18 cellular contexts compared by ENCODE assay signal in genomic region chr2:215401896-215402379, GRCh38. TPM values are rescaled to one million over a fixed set of nuclear protein-coding genes. Genes with fewer than 3 reads are reported as not detected.
A peak's percentile ranks its signal among the peaks of the same experiment; 100 is the strongest.
DNase-seq lines count a peak whose midpoint lies in the region; ATAC-seq, FAIRE-seq and TF ChIP-seq lines count a peak whose summit lies in the region.
"Had no signal": no experiment of that assay in that cellular context is flagged by ENCODE, and none has a peak within 500 bp of the region (broad histone marks: within the 10 kb centered on the region; RNA-seq: fewer than 3 reads in every experiment).

No MANE protein-coding gene starts in this region.

- H3K27ac Mint-ChIP-seq in stimulated activated memory B cell treated with anti-CD40 and anti-IgM and Interleukin-4, amounts not matched to agents 10 μg/mL and 1 μg/mL and 100 μg/mL, for 72 hours = no peak overlapping the region
- H3K27ac Mint-ChIP-seq: activated T-cell treated with anti-CD3 and anti-CD28 coated beads, Interleukin-2, amount 50 U/mL, for 24 hours; CD8-positive, alpha-beta memory T cell; neural progenitor cell had no signal

- no peak for TF ChIP-seq EP300 in GM12878 (IDR thresholded peaks at IDR 0.05; ENCODE audit: borderline replicate concordance in 1 of 2, control insufficient read depth in 1 of 2, low read depth in 2 of 2, low read length in 2 of 2)

- POLR2A ChIA-PET in GM12878 (lab: Charles Lee) = interaction anchor here (0.6 kb wide), 1 partner anchor 39 kb away, joined by 9 read pairs; no protein-coding TSS in a partner anchor

- no peaks in the 10 kb centered on the region for H4K20me1 ChIP-seq in GM12878 (ENCODE audit: control insufficient read depth, insufficient read depth)

- no peaks in the 10 kb centered on the region for H3K9me3 ChIP-seq in GM12878 (replicated peaks; ENCODE audit: control insufficient read depth, insufficient read depth, low read length)

- no peaks in the 10 kb centered on the region for H3K79me2 ChIP-seq in GM12878 (ENCODE audit: control insufficient read depth, insufficient read depth, low read length)

- 8% methylated on average over 3 of the region's 3 CpGs for WGBS in GM12878 (ENCODE audit: insufficient coverage, insufficient replicate concordance, low lambda C conversion rate, missing lambda C conversion rate)

- no peaks in the 10 kb centered on the region for H3K36me3 Mint-ChIP-seq in stimulated activated memory B cell treated with anti-CD40 and anti-IgM and Interleukin-4, amounts not matched to agents 10 μg/mL and 1 μg/mL and 100 μg/mL, for 72 hours
- H3K36me3 Mint-ChIP-seq: CD8-positive, alpha-beta memory T cell had no signal

- H3K4me3 ChIP-seq in GM12878 = no peak overlapping the region
- H3K4me3 ChIP-seq: neural progenitor cell had no signal

- intact Hi-C loops in GM12878 (cut with micrococcal nuclease; ENCODE audit: unreplicated experiment) = no loop called here

- TF ChIP-seq CTCF in GM12878 (IDR thresholded peaks at IDR 0.05 in 2 of 3, conservative IDR thresholded peaks at IDR 0.05 in 1 of 3; ENCODE audit: control insufficient read depth in 2 of 3, extremely low read depth in 1 of 3, insufficient read depth in 1 of 3, low read depth in 3 of 3, low read length in 3 of 3) = no peak

- TF ChIP-seq RAD21 in GM12878 (IDR thresholded peaks at IDR 0.05; ENCODE audit: insufficient read depth, low read depth, low read length) = no peak

- BruUV-seq in GM12878 (replicated peaks; lab: Mats Ljungman, UMichigan) = no TSS peak

- DNase-seq in AG08396 (ENCODE audit: low spot score) = peak; percentile 28
- peak; percentile 94 for DNase-seq in HT1080 (ENCODE audit: low read depth)
- DNase-seq in GM12878 (ENCODE audit: low read depth, low spot score) = no peak
- peak; percentile 92 for DNase-seq in myocyte (ENCODE audit: low read depth)
- no peak for DNase-seq in NCI-H748 (lab: John Stamatoyannopoulos, UW; ENCODE audit: unreplicated experiment)
- DNase-seq: activated T-cell treated with anti-CD3 and anti-CD28 coated beads, Interleukin-2, amount 50 U/mL, for 24 hours; caudate nucleus; CD8-positive, alpha-beta memory T cell; left colon; NCI-H1694 treated with DMSO at 0.1 percent for 48 hours; stimulated activated CD4-positive, alpha-beta T cell treated with anti-CD3 and anti-CD28 coated beads, Interleukin-1b, Interleukin-23, amount 100 ng/mL, for 48 hours; stimulated activated naive CD4-positive, alpha-beta T cell; WERI-Rb-1 had no signal

- no peak overlapping the region for H3K9ac ChIP-seq in GM12878 (ENCODE audit: control insufficient read depth, insufficient read depth, low read length)
- H3K9ac ChIP-seq: neural progenitor cell had no signal

- no peak overlapping the region for H3K27ac ChIP-seq in GM12878 (ENCODE audit: control insufficient read depth, insufficient read depth)
- H3K27ac ChIP-seq: neural progenitor cell, WERI-Rb-1 had no signal

- ATAC-seq in GM12878 (peak; percentile 82), GM19463 (IDR thresholded peaks at IDR 0.05; ENCODE audit: unreplicated experiment) (no peak), HG02970 (IDR thresholded peaks at IDR 0.05; ENCODE audit: low FRiP score, unreplicated experiment) (no peak)
- no peak for ATAC-seq in stimulated activated memory B cell treated with anti-CD40 and anti-IgM and Interleukin-4, amounts not matched to agents 10 μg/mL and 1 μg/mL and 100 μg/mL, for 72 hours
- ATAC-seq: esophagus mucosa, left colon had no signal

- RAD21 ChIA-PET in GM12878 (lab: Charles Lee; ENCODE audit: unreplicated experiment) = interaction anchor here (0.6 to 1.1 kb wide), 2 partner anchors 35 to 617 kb away, joined by 3 to 4 read pairs; no protein-coding TSS in a partner anchor

- H3K27me3 Mint-ChIP-seq in stimulated activated memory B cell treated with anti-CD40 and anti-IgM and Interleukin-4, amounts not matched to agents 10 μg/mL and 1 μg/mL and 100 μg/mL, for 72 hours = peaks cover 16% of the 10 kb centered on the region

- TF ChIP-seq POLR2A in GM12878 (IDR thresholded peaks at IDR 0.05; ENCODE audit: low read depth, low read length) = no peak

- no peaks in the 10 kb centered on the region for H3K27me3 ChIP-seq in GM12878 (replicated peaks in 1 of 2; ENCODE audit: control insufficient read depth in 2 of 2, insufficient read depth in 2 of 2, low read length in 1 of 2)
- H3K27me3 ChIP-seq: neural progenitor cell had no signal

- H3K9me3 Mint-ChIP-seq in stimulated activated memory B cell treated with anti-CD40 and anti-IgM and Interleukin-4, amounts not matched to agents 10 μg/mL and 1 μg/mL and 100 μg/mL, for 72 hours = no peaks in the 10 kb centered on the region
- H3K9me3 Mint-ChIP-seq: activated T-cell treated with anti-CD3 and anti-CD28 coated beads, Interleukin-2, amount 50 U/mL, for 24 hours; neural progenitor cell had no signal

- CTCF ChIA-PET in GM12878 (lab: Yijun Ruan, JAX) = interaction anchor here (1.0 to 1.6 kb wide), 5 partner anchors 8 to 529 kb away, joined by 3 to 5 read pairs (median 4); no protein-coding TSS in a partner anchor

- no peaks in the 10 kb centered on the region for H3K4me1 ChIP-seq in GM12878 (ENCODE audit: control insufficient read depth, insufficient read depth, low read length)
- H3K4me1 ChIP-seq: neural progenitor cell had no signal

- H3K36me3 ChIP-seq in GM12878 (ENCODE audit: control insufficient read depth in 2 of 2, insufficient read depth in 2 of 2, low read length in 1 of 2) = no peaks in the 10 kb centered on the region; a peak in 1 of 4 replicates
- H3K36me3 ChIP-seq: neural progenitor cell, WERI-Rb-1 had no signal

- no peak for FAIRE-seq in GM12878 (lab: Jason Lieb, UNC)

- no peaks in the 10 kb centered on the region for H3K4me1 Mint-ChIP-seq in stimulated activated memory B cell treated with anti-CD40 and anti-IgM and Interleukin-4, amounts not matched to agents 10 μg/mL and 1 μg/mL and 100 μg/mL, for 72 hours
- H3K4me1 Mint-ChIP-seq: CD8-positive, alpha-beta memory T cell; neural progenitor cell had no signal

- in situ Hi-C loops in GM12878 (cut with MboI) = no loop called here

- H3K4me2 ChIP-seq in GM12878 (ENCODE audit: control insufficient read depth, insufficient read depth) = no peak overlapping the region
- H3K4me2 ChIP-seq: neural progenitor cell had no signal

- no peak overlapping the region for H2AFZ ChIP-seq in GM12878 (ENCODE audit: control insufficient read depth, low read depth, low read length)
- H2AFZ ChIP-seq: neural progenitor cell had no signal

- SMC1A ChIA-PET in GM12878 (lab: Charles Lee; ENCODE audit: uncharacterized antibody, unreplicated experiment) = interaction anchor here (0.6 to 3.3 kb wide), 15 partner anchors 8 to 518 kb away, joined by 3 to 12 read pairs (median 4); no protein-coding TSS in a partner anchor

- no peak overlapping the region for H3K4me3 Mint-ChIP-seq in stimulated activated memory B cell treated with anti-CD40 and anti-IgM and Interleukin-4, amounts not matched to agents 10 μg/mL and 1 μg/mL and 100 μg/mL, for 72 hours
- H3K4me3 Mint-ChIP-seq: activated T-cell treated with anti-CD3 and anti-CD28 coated beads, Interleukin-2, amount 50 U/mL, for 24 hours; CD8-positive, alpha-beta memory T cell; neural progenitor cell had no signal

TF ChIP-seq in GM12878, 131 proteins besides CTCF, POLR2A, EP300 and RAD21 (continues in another document):
- TF ChIP-seq MTA2 (IDR thresholded peaks at IDR 0.05; ENCODE audit: low read depth) (peak; percentile 43; the same call in 1 of the 2 replicates), IKZF1 (conservative IDR thresholded peaks at IDR 0.05) (no peak; the same call in 1 of the 2 replicates), ZNF384 (IDR thresholded peaks at IDR 0.05; ENCODE audit: borderline replicate concordance, low read depth, low read length) (peak; percentile 20; the same call in 1 of the 2 replicates), IKZF2 (IDR thresholded peaks at IDR 0.05) (peak; percentile 11 to 18; a peak in 1 of 4 replicates)
- TF ChIP-seq, protein P1, sequence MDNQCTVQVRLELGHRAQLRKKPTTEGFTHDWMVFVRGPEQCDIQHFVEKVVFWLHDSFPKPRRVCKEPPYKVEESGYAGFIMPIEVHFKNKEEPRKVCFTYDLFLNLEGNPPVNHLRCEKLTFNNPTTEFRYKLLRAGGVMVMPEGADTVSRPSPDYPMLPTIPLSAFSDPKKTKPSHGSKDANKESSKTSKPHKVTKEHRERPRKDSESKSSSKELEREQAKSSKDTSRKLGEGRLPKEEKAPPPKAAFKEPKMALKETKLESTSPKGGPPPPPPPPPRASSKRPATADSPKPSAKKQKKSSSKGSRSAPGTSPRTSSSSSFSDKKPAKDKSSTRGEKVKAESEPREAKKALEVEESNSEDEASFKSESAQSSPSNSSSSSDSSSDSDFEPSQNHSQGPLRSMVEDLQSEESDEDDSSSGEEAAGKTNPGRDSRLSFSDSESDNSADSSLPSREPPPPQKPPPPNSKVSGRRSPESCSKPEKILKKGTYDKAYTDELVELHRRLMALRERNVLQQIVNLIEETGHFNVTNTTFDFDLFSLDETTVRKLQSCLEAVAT (IDR thresholded peaks at IDR 0.05) = 0 out of 2 replicates have a peak, but pooled peaks have one; percentile 18

RNA-seq across cellular contexts. Expression of gene FN1, which starts 33.9 kb away (rescaled TPM):
- total RNA-seq in HT1080 (2014; rRNA removed; shearing (Covaris generic)) = 228 and 266 TPM in 2 replicates
- 106 and 136 TPM in 2 replicates for polyA plus RNA-seq in HT1080 (2015; cell fraction: cytosol; rRNA removed)
- 3,659 and 4,053 TPM in 2 replicates for polyA plus RNA-seq in HT1080 (2015; cell fraction: nucleus; rRNA removed)
- total RNA-seq in GM12878 (2013; cell fraction: nucleolus; rRNA removed) = 7.4 and 8.6 TPM in 2 replicates
- total RNA-seq in GM12878 (2014; rRNA removed) = 1.0 and 2.7 TPM in 2 replicates
- total RNA-seq in GM12878 (2014; rRNA removed; fragmentation: Illumina TruSeq; extraction: Trizol) = 0.78 and 0.89 TPM in 2 replicates
- 5.9 TPM in 2 replicates for total RNA-seq in GM12878 (2021)
- 2.0 TPM for polyA plus RNA-seq in GM12878 (2011; ENCODE audit: low read depth)
- 5.2 and 9.4 TPM in 2 replicates for polyA plus RNA-seq in GM12878 (2011; rRNA removed)
- 8.8 and 10.4 TPM in 2 replicates for polyA plus RNA-seq in GM12878 (2011; cell fraction: cytosol; rRNA removed)
- polyA plus RNA-seq in GM12878 (2011; cell fraction: nucleus; rRNA removed) = 13.2 and 13.3 TPM in 2 replicates
- polyA plus RNA-seq in GM12878 (2012) = 1.5 and 2.8 TPM in 2 replicates
- polyA plus RNA-seq in GM12878 (2014; fragmentation: Illumina TruSeq; extraction: Trizol) = 1.5 and 2.1 TPM in 2 replicates
- polyA plus RNA-seq in GM12878 (2014; fragmentation: Nextera tagmentation; extraction: Ambion mirVana) = 1 to 10 TPM; 1.1 to 1.6 TPM
- polyA plus RNA-seq in GM12878 (2014; rRNA removed) = 0.60 and 1.5 TPM in 2 replicates
- polyA plus RNA-seq in GM12878 (2016; fragmentation: Nextera tagmentation; extraction: Ambion mirVana) = 1 to 10 TPM; 8.1 TPM
- polyA minus RNA-seq in GM12878 (2011; rRNA and poly(A)+ RNA removed) = 17.5 and 18.7 TPM in 2 replicates
- 8.3 and 10.2 TPM in 2 replicates for polyA minus RNA-seq in GM12878 (2011; cell fraction: cytosol; rRNA and poly(A)+ RNA removed)
- 5.7 and 9.3 TPM in 2 replicates for polyA minus RNA-seq in GM12878 (2011; cell fraction: nucleus; rRNA and poly(A)+ RNA removed)
- total RNA-seq in myocyte = 1,735 and 1,808 TPM in 2 replicates
- 9,206 TPM for polyA plus RNA-seq in myocyte (2012)

Comparison
In these comparisons a context has a peak if more than half of its experiments do, and no peak if none do; other contexts are left out.
1. DNase-seq: peak in AG08396 (single experiment), HT1080 (single experiment) and myocyte (single experiment); none in GM12878 (single experiment) and NCI-H748 (single experiment).
2. RNA of gene FN1, which starts 33.9 kb away (total RNA-seq): 1,735 to 1,808 TPM in myocyte and 228 to 266 TPM in HT1080; 0.78 to 8.6 TPM in GM12878; every median in the first group is over 10 times any median in the second.